ENCODE assay signal across 1 cellular context in genomic region chr19:15584095-15584494, GRCh38.
TF ChIP-seq lines count a peak whose summit lies in the region.

No MANE protein-coding gene starts in this region.

TF ChIP-seq in HCT116, 20 proteins besides CTCF, POLR2A, EP300 and RAD21 (continued from another document):
- TF ChIP-seq, protein P1, sequence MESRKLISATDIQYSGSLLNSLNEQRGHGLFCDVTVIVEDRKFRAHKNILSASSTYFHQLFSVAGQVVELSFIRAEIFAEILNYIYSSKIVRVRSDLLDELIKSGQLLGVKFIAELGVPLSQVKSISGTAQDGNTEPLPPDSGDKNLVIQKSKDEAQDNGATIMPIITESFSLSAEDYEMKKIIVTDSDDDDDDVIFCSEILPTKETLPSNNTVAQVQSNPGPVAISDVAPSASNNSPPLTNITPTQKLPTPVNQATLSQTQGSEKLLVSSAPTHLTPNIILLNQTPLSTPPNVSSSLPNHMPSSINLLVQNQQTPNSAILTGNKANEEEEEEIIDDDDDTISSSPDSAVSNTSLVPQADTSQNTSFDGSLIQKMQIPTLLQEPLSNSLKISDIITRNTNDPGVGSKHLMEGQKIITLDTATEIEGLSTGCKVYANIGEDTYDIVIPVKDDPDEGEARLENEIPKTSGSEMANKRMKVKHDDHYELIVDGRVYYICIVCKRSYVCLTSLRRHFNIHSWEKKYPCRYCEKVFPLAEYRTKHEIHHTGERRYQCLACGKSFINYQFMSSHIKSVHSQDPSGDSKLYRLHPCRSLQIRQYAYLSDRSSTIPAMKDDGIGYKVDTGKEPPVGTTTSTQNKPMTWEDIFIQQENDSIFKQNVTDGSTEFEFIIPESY (IDR thresholded peaks at IDR 0.05; ENCODE audit: extremely low read depth, insufficient replicate concordance, low read length): no peak
- no peak for TF ChIP-seq SIN3A (IDR thresholded peaks at IDR 0.05; ENCODE audit: low read depth)
- TF ChIP-seq ELF1 (IDR thresholded peaks at IDR 0.05; ENCODE audit: borderline replicate concordance, low read depth): no peak
- no peak for TF ChIP-seq YY1 (IDR thresholded peaks at IDR 0.05; ENCODE audit: extremely low read depth, insufficient replicate concordance, low read depth, low read length)
- TF ChIP-seq FOSL1 (IDR thresholded peaks at IDR 0.05; ENCODE audit: low read depth): no peak
- TF ChIP-seq EZH2phosphoT487 (IDR thresholded peaks at IDR 0.05; ENCODE audit: borderline replicate concordance): no peak
- TF ChIP-seq SRF (IDR thresholded peaks at IDR 0.05; ENCODE audit: low read depth): no peak
- TF ChIP-seq ZNF274 (IDR thresholded peaks at IDR 0.05; ENCODE audit: low read depth, low read length): no peak
- no peak for TF ChIP-seq TCF7L2 (IDR thresholded peaks at IDR 0.05; ENCODE audit: borderline replicate concordance, extremely low read depth, insufficient read depth, insufficient read length)
TF ChIP-seq in HCT116: peak in this region for 0.
